22 cellular contexts compared by ENCODE assay signal in the genomic region with DNA sequence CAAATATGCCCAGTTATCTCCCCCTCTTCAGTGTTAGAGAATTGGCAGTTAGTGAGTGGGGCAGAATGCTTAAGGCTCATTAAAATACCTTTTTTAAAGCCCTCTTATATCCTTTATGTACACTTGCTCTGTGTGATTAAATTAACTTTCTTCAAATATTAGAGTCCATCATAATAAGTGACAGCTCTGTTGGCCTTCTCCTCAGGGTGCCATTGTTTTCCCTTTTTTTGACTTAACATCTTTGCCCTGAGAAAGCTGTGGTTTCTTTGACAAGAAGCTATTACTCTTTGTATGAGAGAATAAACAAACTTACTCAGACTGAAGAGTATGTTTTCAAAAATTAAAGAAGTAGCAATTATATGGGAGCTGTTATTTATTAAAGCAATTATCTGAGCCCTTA.
"Had no signal": no experiment of that assay in that cellular context is flagged by ENCODE, and none has a peak within 500 bp of the region (broad histone marks: within the 10 kb centered on the region; RNA-seq: fewer than 3 reads in every experiment).

No MANE protein-coding gene starts in this region.

- H3K27ac Mint-ChIP-seq: activated naive CD4-positive, alpha-beta T cell treated with anti-CD3 and anti-CD28 coated beads, Interleukin-2, amount 50 U/mL, for 72 hours had no signal

- H3K27ac ChIP-seq: body of pancreas, colonic mucosa, esophagus squamous epithelium, hepatocyte, right atrium auricular region, skin epidermis, tibial nerve, vagina had no signal

- H3K9me3 Mint-ChIP-seq: activated naive CD4-positive, alpha-beta T cell treated with anti-CD3 and anti-CD28 coated beads, Interleukin-2, amount 50 U/mL, for 72 hours; naive thymus-derived CD4-positive, alpha-beta T cell had no signal

- DNase-seq: activated CD4-positive, alpha-beta T cell treated with anti-CD3 and anti-CD28 coated beads, Interleukin-2, amount 50 U/mL, for 1 hour; activated CD8-positive, alpha-beta memory T cell treated with anti-CD3 and anti-CD28 coated beads for 24 hours; activated effector memory CD4-positive, alpha-beta T cell treated with Interleukin-2 at 50 U/mL for 16 hours; amygdala; body of pancreas; central memory CD4-positive, alpha-beta T cell; colonic mucosa; esophagus squamous epithelium; islet precursor cell; mammary epithelial cell; naive thymus-derived CD4-positive, alpha-beta T cell; posterior cingulate gyrus; stimulated activated CD4-positive, alpha-beta T cell treated with anti-CD3 and anti-CD28 coated beads, Interleukin-15, amount 100 ng/mL, for 24 hours; stimulated activated CD4-positive, alpha-beta T cell treated with anti-CD3 and anti-CD28 coated beads, Interleukin-4, amount 100 ng/mL, for 1 hour; stimulated activated naive CD4-positive, alpha-beta T cell; T1000 had no signal

- H3K4me1 ChIP-seq: colonic mucosa, right atrium auricular region had no signal

- H2AFZ ChIP-seq: hepatocyte had no signal

- H3K9me3 ChIP-seq: body of pancreas, colonic mucosa, esophagus squamous epithelium, right atrium auricular region, tibial nerve, vagina had no signal

- H3K4me2 ChIP-seq: hepatocyte had no signal

- H3K4me3 ChIP-seq: body of pancreas, colonic mucosa, esophagus squamous epithelium, hepatocyte, right atrium auricular region, skin epidermis, tibial nerve, vagina had no signal

- H3K27me3 Mint-ChIP-seq: naive thymus-derived CD4-positive, alpha-beta T cell had no signal

- H3K36me3 ChIP-seq: colonic mucosa had no signal

- H3K27me3 ChIP-seq: body of pancreas, colonic mucosa, esophagus squamous epithelium, hepatocyte, right atrium auricular region, tibial nerve, vagina had no signal
